In the genomic region with DNA sequence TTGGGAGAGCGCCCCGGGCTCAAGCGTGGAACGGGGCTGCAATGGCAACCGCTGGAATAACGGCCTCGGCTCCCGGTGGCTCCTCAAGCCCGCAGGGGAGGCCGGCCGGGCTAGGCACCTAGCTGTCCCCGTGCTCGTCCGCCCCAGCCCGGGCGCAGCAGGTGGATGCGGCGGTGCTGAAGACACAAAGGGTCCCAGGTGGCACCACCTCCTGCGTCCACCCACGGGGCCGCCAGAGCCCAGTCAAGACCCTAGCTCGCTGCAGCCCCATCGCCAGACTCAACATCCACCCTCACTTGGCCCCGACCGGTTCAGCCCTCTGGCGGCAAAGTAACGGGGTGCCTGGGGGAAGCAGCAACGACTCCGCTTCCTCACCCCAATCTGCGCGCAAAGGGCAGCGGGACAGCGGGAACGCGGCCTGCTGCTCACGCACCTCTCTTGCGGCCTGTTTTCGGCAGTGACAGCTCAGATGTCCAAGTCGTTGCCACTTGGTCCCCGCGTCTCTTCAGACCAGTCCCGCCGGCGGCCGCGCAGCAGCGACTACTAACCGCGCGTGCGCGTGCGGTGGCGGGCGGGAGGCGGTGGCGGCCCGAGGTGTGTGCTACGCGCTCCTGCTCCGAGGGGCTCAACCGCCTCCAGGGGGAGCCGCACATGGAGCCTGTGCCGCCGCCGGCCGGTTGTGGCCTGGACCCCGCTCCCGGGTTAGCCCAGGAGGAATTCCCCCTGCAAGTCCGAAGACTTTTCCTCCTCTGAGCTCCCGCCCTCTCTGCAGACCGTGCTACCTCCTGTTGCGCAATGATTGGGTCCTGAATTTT, we compare ENCODE assay signal across 8 cellular contexts. TPM values are rescaled to one million over a fixed set of nuclear protein-coding genes. Genes with fewer than 3 reads are reported as not detected.
DNase-seq lines count a peak whose midpoint lies in the region; ATAC-seq and TF ChIP-seq lines count a peak whose summit lies in the region.

A gene with protein sequence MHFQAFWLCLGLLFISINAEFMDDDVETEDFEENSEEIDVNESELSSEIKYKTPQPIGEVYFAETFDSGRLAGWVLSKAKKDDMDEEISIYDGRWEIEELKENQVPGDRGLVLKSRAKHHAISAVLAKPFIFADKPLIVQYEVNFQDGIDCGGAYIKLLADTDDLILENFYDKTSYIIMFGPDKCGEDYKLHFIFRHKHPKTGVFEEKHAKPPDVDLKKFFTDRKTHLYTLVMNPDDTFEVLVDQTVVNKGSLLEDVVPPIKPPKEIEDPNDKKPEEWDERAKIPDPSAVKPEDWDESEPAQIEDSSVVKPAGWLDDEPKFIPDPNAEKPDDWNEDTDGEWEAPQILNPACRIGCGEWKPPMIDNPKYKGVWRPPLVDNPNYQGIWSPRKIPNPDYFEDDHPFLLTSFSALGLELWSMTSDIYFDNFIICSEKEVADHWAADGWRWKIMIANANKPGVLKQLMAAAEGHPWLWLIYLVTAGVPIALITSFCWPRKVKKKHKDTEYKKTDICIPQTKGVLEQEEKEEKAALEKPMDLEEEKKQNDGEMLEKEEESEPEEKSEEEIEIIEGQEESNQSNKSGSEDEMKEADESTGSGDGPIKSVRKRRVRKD (minus strand): TSS at position 545 of the 815 bp plus-strand sequence. CDS start 14,570 bp downstream, outside the sequence.

- ATAC-seq in GM19395 (IDR thresholded peaks at IDR 0.05; ENCODE audit: unreplicated experiment) (peak; percentile 91), HG03469 (IDR thresholded peaks at IDR 0.05; ENCODE audit: unreplicated experiment) (peak; percentile 77)
- ATAC-seq in stimulated activated effector memory CD8-positive, alpha-beta T cell treated with anti-CD3 and anti-CD28 coated beads, Interleukin-12 subunit alpha, Interleukin-12 subunit beta, amount 100 ng/mL, for 72 hours, result peak; percentile 84

- TF ChIP-seq CTCF in C4-2B (conservative IDR thresholded peaks at IDR 0.05) (peak; percentile 59), epithelial cell of proximal tubule (conservative IDR thresholded peaks at IDR 0.05; ENCODE audit: low read depth, low read length) (peak; percentile 21)

- H3K27ac ChIP-seq in C4-2B, result peak within 1 kb of the TSS; percentile 72

- H3K4me3 Mint-ChIP-seq in stimulated activated effector memory CD8-positive, alpha-beta T cell treated with anti-CD3 and anti-CD28 coated beads, Interleukin-12 subunit alpha, Interleukin-12 subunit beta, amount 100 ng/mL, for 72 hours, result peak within 1 kb of the TSS; percentile 67

- H3K4me1 Mint-ChIP-seq in stimulated activated effector memory CD8-positive, alpha-beta T cell treated with anti-CD3 and anti-CD28 coated beads, Interleukin-12 subunit alpha, Interleukin-12 subunit beta, amount 100 ng/mL, for 72 hours, result peaks cover 7% of the 10 kb centered on the region

- peaks cover 28% of the 10 kb centered on the region for H3K27me3 ChIP-seq in mononuclear cell (ENCODE audit: insufficient read depth, low read length)

- no peaks in the 10 kb centered on the region for H3K9me3 Mint-ChIP-seq in stimulated activated effector memory CD8-positive, alpha-beta T cell treated with anti-CD3 and anti-CD28 coated beads, Interleukin-12 subunit alpha, Interleukin-12 subunit beta, amount 100 ng/mL, for 72 hours

- peak within 1 kb of the TSS; percentile 76 for H3K4me3 ChIP-seq in epithelial cell of proximal tubule (ENCODE audit: low read depth, low read length)
- H3K4me3 ChIP-seq in mononuclear cell (ENCODE audit: low read length), result peak within 1 kb of the TSS; percentile 41

- DNase-seq in NCI-H526 treated with DMSO at 0.1 percent for 48 hours (lab: John Stamatoyannopoulos, UW) (peak; percentile 85), epithelial cell of proximal tubule (ENCODE audit: low read depth) (no peak)
- peak; percentile 18 for DNase-seq in activated CD8-positive, alpha-beta memory T cell treated with anti-CD3 and anti-CD28 coated beads, Interleukin-2, amount 50 U/mL, for 24 hours (ENCODE audit: extremely low read depth)
- DNase-seq in stimulated activated effector memory CD8-positive, alpha-beta T cell treated with anti-CD3 and anti-CD28 coated beads, Interleukin-12 subunit alpha, Interleukin-12 subunit beta, amount 100 ng/mL, for 72 hours (ENCODE audit: low spot score in 2 of 2), result peak; percentile 4 to 73

- no peak within 1 kb of the TSS for H3K27ac Mint-ChIP-seq in stimulated activated effector memory CD8-positive, alpha-beta T cell treated with anti-CD3 and anti-CD28 coated beads, Interleukin-12 subunit alpha, Interleukin-12 subunit beta, amount 100 ng/mL, for 72 hours

- no peaks in the 10 kb centered on the region for H3K9me3 ChIP-seq in mononuclear cell (ENCODE audit: low read depth, low read length)

- peaks cover 14% of the 10 kb centered on the region for H3K4me1 ChIP-seq in mononuclear cell (ENCODE audit: insufficient read depth, low read length)

- no peaks in the 10 kb centered on the region for H3K36me3 Mint-ChIP-seq in stimulated activated effector memory CD8-positive, alpha-beta T cell treated with anti-CD3 and anti-CD28 coated beads, Interleukin-12 subunit alpha, Interleukin-12 subunit beta, amount 100 ng/mL, for 72 hours

RNA-seq across cellular contexts. Expression of the gene that starts here (rescaled TPM):
- total RNA-seq in epithelial cell of proximal tubule (7.7 and 8.1 TPM in 2 replicates), mononuclear cell (0.42 TPM)
